15 cellular contexts compared by ENCODE assay signal in the genomic region with DNA sequence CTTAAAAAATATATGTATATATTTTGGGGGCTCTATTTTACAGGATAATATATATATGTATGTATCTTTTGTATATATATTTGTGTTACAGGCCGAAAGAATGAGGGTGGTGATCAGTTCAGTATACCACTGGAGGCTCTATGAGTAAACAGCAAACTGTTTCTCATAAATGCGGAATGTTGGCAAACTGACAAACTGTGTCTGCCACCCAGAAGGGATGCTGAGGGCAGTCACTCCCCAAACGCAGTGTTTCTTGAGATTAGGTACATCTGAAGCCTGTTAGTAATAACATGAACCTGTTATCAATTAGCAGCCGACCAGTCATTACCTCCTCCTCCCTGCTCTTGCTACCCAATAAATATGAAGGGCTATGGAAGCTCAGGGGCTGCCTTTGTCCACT. TPM values are rescaled to one million over a fixed set of nuclear protein-coding genes. Genes with fewer than 3 reads are reported as not detected.
A peak's percentile ranks its signal among the peaks of the same experiment; 100 is the strongest.
DNase-seq lines count a peak whose midpoint lies in the region; ATAC-seq, FAIRE-seq and TF ChIP-seq lines count a peak whose summit lies in the region.
"Had no signal": no experiment of that assay in that cellular context is flagged by ENCODE, and none has a peak within 500 bp of the region (broad histone marks: within the 10 kb centered on the region; RNA-seq: fewer than 3 reads in every experiment).

No MANE protein-coding gene starts in this region.

- H3K27ac ChIP-seq in kidney (ENCODE audit: low read depth in 2 of 2, low read length in 2 of 2) (no peak overlapping the region), HepG2 (ENCODE audit: extremely low read length, insufficient read depth, low read length) (no peak overlapping the region)
- H3K27ac ChIP-seq: tibial nerve had no signal

- H3K4me1 ChIP-seq in kidney (ENCODE audit: control insufficient read depth in 1 of 2, insufficient read depth in 1 of 2, low read depth in 1 of 2, low read length in 2 of 2) (no peaks in the 10 kb centered on the region), HepG2 (ENCODE audit: insufficient read depth, low read length) (peaks cover 14% of the 10 kb centered on the region)

- no peak overlapping the region for H3K27ac Mint-ChIP-seq in activated naive CD8-positive, alpha-beta T cell treated with anti-CD3 and anti-CD28 coated beads, Interleukin-2, amount 50 U/mL, for 24 hours
- H3K27ac Mint-ChIP-seq: activated naive CD8-positive, alpha-beta T cell treated with anti-CD3 and anti-CD28 coated beads for 36 hours; CD4-positive, CD25-positive, alpha-beta regulatory T cell; natural killer cell treated with Interleukin-12 subunit alpha and Interleukin-12 subunit beta and Interleukin-15 and Interleukin-18, amount 100 ng/mL, for 72 hours had no signal

- H3K9ac ChIP-seq in kidney (ENCODE audit: low read length in 2 of 2), result no peak overlapping the region
- no peak overlapping the region for H3K9ac ChIP-seq in HepG2 (ENCODE audit: insufficient read depth, low read depth, low read length)

- TF ChIP-seq RAD21 in HepG2 (CRISPR knock-in tag; IDR thresholded peaks at IDR 0.05), result no peak

- H3K36me3 ChIP-seq in BJ (ENCODE audit: control insufficient read depth, insufficient read depth, low read length) (no peaks in the 10 kb centered on the region), kidney (ENCODE audit: control insufficient read depth in 1 of 2, insufficient read depth in 2 of 2, low read length in 2 of 2) (no peaks in the 10 kb centered on the region), HepG2 (replicated peaks in 1 of 2; ENCODE audit: control insufficient read depth in 1 of 2, insufficient read depth in 2 of 2, low read length in 2 of 2) (no peaks in the 10 kb centered on the region)
- H3K36me3 ChIP-seq: tibial nerve had no signal

- TF ChIP-seq EP300 in HepG2 (IDR thresholded peaks at IDR 0.05; ENCODE audit: low read depth in 2 of 2, low read length in 2 of 2), result no peak
- no peak for TF ChIP-seq EP300 in HepG2 (CRISPR knock-in tag; IDR thresholded peaks at IDR 0.05; ENCODE audit: borderline replicate concordance)

- intact Hi-C loops in kidney (cut with DNase I), result no loop called here
- intact Hi-C loops in HepG2 (cut with micrococcal nuclease; ENCODE audit: unreplicated experiment), result no loop called here

- CTCF ChIA-PET in BJ (lab: Yijun Ruan, JAX) (interaction anchor here (1.2 to 4.9 kb wide), 2 partner anchors 9 to 41 kb away, joined by 3 to 49 read pairs; no protein-coding TSS in a partner anchor), HepG2 (lab: Yijun Ruan, JAX; ENCODE audit: low intra/inter-chr PET ratio, low total read pairs) (no interaction called here)

- in situ Hi-C loops in HepG2 (cut with HindIII; ENCODE audit: extremely low pct_ligation_motif_present, low pct_unique_long_range_greater_than_20kb), result no loop called here

- BruUV-seq in HepG2 (replicated peaks; lab: Mats Ljungman, UMichigan), result no TSS peak

- H3K27me3 Mint-ChIP-seq in activated naive CD8-positive, alpha-beta T cell treated with anti-CD3 and anti-CD28 coated beads, Interleukin-2, amount 50 U/mL, for 24 hours, result peaks cover 34% of the 10 kb centered on the region

- H3K36me3 Mint-ChIP-seq in activated naive CD8-positive, alpha-beta T cell treated with anti-CD3 and anti-CD28 coated beads, Interleukin-2, amount 50 U/mL, for 24 hours (ENCODE audit: low read depth), result no peaks in the 10 kb centered on the region
- H3K36me3 Mint-ChIP-seq: activated naive CD8-positive, alpha-beta T cell treated with anti-CD3 and anti-CD28 coated beads for 36 hours; CD4-positive, CD25-positive, alpha-beta regulatory T cell; natural killer cell treated with Interleukin-12 subunit alpha and Interleukin-12 subunit beta and Interleukin-15 and Interleukin-18, amount 100 ng/mL, for 72 hours had no signal

- no peaks in the 10 kb centered on the region for H3K79me2 ChIP-seq in HepG2 (ENCODE audit: insufficient read depth, low read length)

- no peaks in the 10 kb centered on the region for H4K20me1 ChIP-seq in HepG2 (ENCODE audit: insufficient read depth, low read length)

- no peak overlapping the region for H3K4me2 ChIP-seq in HepG2 (ENCODE audit: low read depth, low read length)

- H3K9me3 Mint-ChIP-seq in activated naive CD8-positive, alpha-beta T cell treated with anti-CD3 and anti-CD28 coated beads, Interleukin-2, amount 50 U/mL, for 24 hours, result no peaks in the 10 kb centered on the region
- H3K9me3 Mint-ChIP-seq: activated naive CD8-positive, alpha-beta T cell treated with anti-CD3 and anti-CD28 coated beads for 36 hours; natural killer cell treated with Interleukin-12 subunit alpha and Interleukin-12 subunit beta and Interleukin-15 and Interleukin-18, amount 100 ng/mL, for 72 hours had no signal

- no peak overlapping the region for H2AFZ ChIP-seq in HepG2 (ENCODE audit: low read length)

- POLR2A ChIA-PET in BJ (lab: Charles Lee) (no interaction called here), HepG2 (lab: Yijun Ruan, JAX) (no interaction called here)

- FAIRE-seq in kidney (lab: Jason Lieb, UNC), result no peak
- FAIRE-seq in HepG2 (lab: Jason Lieb, UNC), result no peak

- 25% methylated on average over 4 of the region's 4 CpGs for WGBS in HepG2 (ENCODE audit: low lambda C conversion rate)

- H3K4me3 Mint-ChIP-seq in activated naive CD8-positive, alpha-beta T cell treated with anti-CD3 and anti-CD28 coated beads, Interleukin-2, amount 50 U/mL, for 24 hours, result no peak overlapping the region
- H3K4me3 Mint-ChIP-seq: activated naive CD8-positive, alpha-beta T cell treated with anti-CD3 and anti-CD28 coated beads for 36 hours; CD4-positive, CD25-positive, alpha-beta regulatory T cell; natural killer cell treated with Interleukin-12 subunit alpha and Interleukin-12 subunit beta and Interleukin-15 and Interleukin-18, amount 100 ng/mL, for 72 hours had no signal

- ATAC-seq in activated naive CD8-positive, alpha-beta T cell treated with anti-CD3 and anti-CD28 coated beads, Interleukin-2, amount 50 U/mL, for 24 hours, result no peak
- ATAC-seq in HepG2, result no peak
- ATAC-seq: natural killer cell treated with Interleukin-12 subunit alpha and Interleukin-12 subunit beta and Interleukin-15 and Interleukin-18, amount 100 ng/mL, for 72 hours had no signal

- TF ChIP-seq CTCF in BJ (IDR thresholded peaks at IDR 0.05; ENCODE audit: insufficient read depth, low read depth, low read length) (no peak), kidney (IDR thresholded peaks at IDR 0.05; ENCODE audit: borderline replicate concordance, extremely low read depth, insufficient read depth) (no peak), HepG2 (CRISPR knock-in tag; IDR thresholded peaks at IDR 0.05) (no peak)

- H3K27me3 ChIP-seq in BJ (ENCODE audit: control insufficient read depth, insufficient read depth, low read length), result peaks cover 2% of the 10 kb centered on the region; the same call in 1 of the 2 replicates
- peaks cover 1 to 42% of the 10 kb centered on the region in 2 experiments; a peak in 2 of 5 replicates for H3K27me3 ChIP-seq in HepG2 (ENCODE audit: control insufficient read depth in 1 of 2, insufficient read depth in 2 of 2, low read length in 2 of 2)

- DNase-seq in BJ (ENCODE audit: low read depth) (peak; percentile 79), LHCN-M2 (ENCODE audit: low read depth) (peak; percentile 64), amniotic epithelial cell (ENCODE audit: low read depth) (peak; percentile 69), kidney (peak; percentile 0), NCI-H69 (lab: John Stamatoyannopoulos, UW) (no peak), HepG2 (ENCODE audit: low spot score) (no peak)
- no peak for DNase-seq in activated naive CD8-positive, alpha-beta T cell treated with anti-CD3 and anti-CD28 coated beads, Interleukin-2, amount 50 U/mL, for 24 hours
- DNase-seq in activated effector memory CD4-positive, alpha-beta T cell treated with anti-CD3 and anti-CD28 coated beads, Interleukin-2, amount 50 U/mL, for 16 hours, result no peak
- DNase-seq: activated naive CD8-positive, alpha-beta T cell treated with anti-CD3 and anti-CD28 coated beads for 36 hours; CD4-positive, CD25-positive, alpha-beta regulatory T cell; NCI-H2029; retina; stimulated activated CD4-positive, alpha-beta T cell treated with anti-CD3 and anti-CD28 coated beads, Interleukin-1b, Interleukin-23, amount 100 ng/mL, for 48 hours had no signal

- H3K9me3 ChIP-seq in kidney (ENCODE audit: control insufficient read depth in 1 of 2, low read length in 2 of 2), result no peaks in the 10 kb centered on the region
- no peaks in the 10 kb centered on the region for H3K9me3 ChIP-seq in HepG2 (ENCODE audit: low read length)
- H3K9me3 ChIP-seq: tibial nerve had no signal

- H3K4me3 ChIP-seq in BJ (ENCODE audit: low read depth, low read length), result no peak overlapping the region
- no peak overlapping the region for H3K4me3 ChIP-seq in kidney (ENCODE audit: low read length in 2 of 2)
- no peak overlapping the region for H3K4me3 ChIP-seq in HepG2 (replicated peaks in 1 of 3; ENCODE audit: insufficient read depth in 1 of 3, low read depth in 2 of 3, low read length in 3 of 3)
- H3K4me3 ChIP-seq: tibial nerve had no signal

- no peak for TF ChIP-seq POLR2A in HepG2 (IDR thresholded peaks at IDR 0.05; ENCODE audit: insufficient read depth in 1 of 2, low read depth in 2 of 2, low read length in 2 of 2)

- H3K4me1 Mint-ChIP-seq in activated naive CD8-positive, alpha-beta T cell treated with anti-CD3 and anti-CD28 coated beads, Interleukin-2, amount 50 U/mL, for 24 hours, result peaks cover 3% of the 10 kb centered on the region

RNA-seq across cellular contexts. Expression of gene TNFAIP2, which starts 20.8 kb away (rescaled TPM):
- 16.7 and 28.2 TPM in 2 replicates for polyA plus RNA-seq in BJ (2011; rRNA removed)
- polyA minus RNA-seq in BJ (2011; rRNA and poly(A)+ RNA removed), result 22.9 and 28.3 TPM in 2 replicates
- 9.4 and 21.0 TPM in 2 replicates for total RNA-seq in LHCN-M2 (2014; rRNA removed)
- polyA plus RNA-seq in LHCN-M2 (2012), result 5.3 TPM
- total RNA-seq in kidney, result 301 TPM
- polyA plus RNA-seq in kidney (ENCODE audit: insufficient read depth, low read depth, low replicate concordance), result 42.9 TPM
- total RNA-seq in HepG2 (2016; rRNA removed; fragmentation: Illumina TruSeq; extraction: Trizol), result 0.45 and 0.46 TPM in 2 replicates
- total RNA-seq in HepG2 (2016; cell fraction: cytosol; rRNA removed; fragmentation: Illumina TruSeq; extraction: Trizol; ENCODE audit: low read depth), result not detected in 2 replicates
- total RNA-seq in HepG2 (2016; cell fraction: insoluble cytoplasmic fraction; rRNA removed; fragmentation: Illumina TruSeq; extraction: Trizol), result 0.45 and 0.67 TPM in 2 replicates
- total RNA-seq in HepG2 (2016; cell fraction: membrane; rRNA removed; fragmentation: Illumina TruSeq; extraction: Trizol), result 0.31 and 0.40 TPM in 2 replicates
- 0.34 and 0.94 TPM in 2 replicates for total RNA-seq in HepG2 (2016; cell fraction: nucleus; rRNA removed; fragmentation: Illumina TruSeq; extraction: Trizol)
- polyA plus RNA-seq in HepG2 (2011; rRNA removed), result 0.91 and 1.5 TPM in 2 replicates
- polyA plus RNA-seq in HepG2 (2011; cell fraction: cytosol; rRNA removed), result 0.28 and 0.81 TPM in 2 replicates
- polyA plus RNA-seq in HepG2 (2011; cell fraction: nucleus; rRNA removed), result 7.5 and 18.0 TPM in 2 replicates
- 0.36 and 0.61 TPM in 2 replicates for polyA plus RNA-seq in HepG2 (2012)
- polyA plus RNA-seq in HepG2 (2016; cell fraction: cytosol; fragmentation: Illumina TruSeq; extraction: Trizol; ENCODE audit: low read depth), result not detected in 2 replicates
- 0.16 and 0.42 TPM in 2 replicates for polyA plus RNA-seq in HepG2 (2016; cell fraction: insoluble cytoplasmic fraction; fragmentation: Illumina TruSeq; extraction: Trizol; ENCODE audit: low read depth)
- polyA plus RNA-seq in HepG2 (2016; cell fraction: membrane; fragmentation: Illumina TruSeq; extraction: Trizol; ENCODE audit: low read depth), result 0.18 and 0.23 TPM in 2 replicates
- polyA plus RNA-seq in HepG2 (2016; cell fraction: nucleus; fragmentation: Illumina TruSeq; extraction: Trizol; ENCODE audit: insufficient read depth, low read depth), result 0.83 and 1.8 TPM in 2 replicates
- 2.4 and 123 TPM in 2 replicates for polyA minus RNA-seq in HepG2 (2011; rRNA and poly(A)+ RNA removed; ENCODE audit: low replicate concordance)
- polyA minus RNA-seq in HepG2 (2011; cell fraction: cytosol; rRNA and poly(A)+ RNA removed), result 0.79 and 1.2 TPM in 2 replicates
- 1.5 and 2.1 TPM in 2 replicates for polyA minus RNA-seq in HepG2 (2011; cell fraction: nucleus; rRNA and poly(A)+ RNA removed)
- polyA plus RNA-seq: CD4-positive, CD25-positive, alpha-beta regulatory T cell had no signal

RNA-seq across cellular contexts. Expression of gene EXOC3L4, which starts 49.6 kb away (rescaled TPM):
- polyA plus RNA-seq in BJ (2011; rRNA removed) (not detected in 2 replicates), kidney (ENCODE audit: insufficient read depth, low read depth, low replicate concordance) (15.6 TPM), HepG2 (2011; rRNA removed) (11.8 and 21.2 TPM in 2 replicates)
- polyA minus RNA-seq in BJ (2011; rRNA and poly(A)+ RNA removed), result not detected in 2 replicates
- total RNA-seq in LHCN-M2 (2014; rRNA removed) (0.40 and 1.3 TPM in 2 replicates), kidney (11.6 TPM), HepG2 (2016; rRNA removed; fragmentation: Illumina TruSeq; extraction: Trizol) (11.3 and 27.0 TPM in 2 replicates)
- 0.19 TPM for polyA plus RNA-seq in LHCN-M2 (2012)
- total RNA-seq in HepG2 (2016; cell fraction: cytosol; rRNA removed; fragmentation: Illumina TruSeq; extraction: Trizol; ENCODE audit: low read depth), result 6.3 and 6.7 TPM in 2 replicates
- 9.0 and 28.6 TPM in 2 replicates for total RNA-seq in HepG2 (2016; cell fraction: insoluble cytoplasmic fraction; rRNA removed; fragmentation: Illumina TruSeq; extraction: Trizol)
- total RNA-seq in HepG2 (2016; cell fraction: membrane; rRNA removed; fragmentation: Illumina TruSeq; extraction: Trizol), result 11.1 and 11.5 TPM in 2 replicates
- 32.0 and 33.7 TPM in 2 replicates for total RNA-seq in HepG2 (2016; cell fraction: nucleus; rRNA removed; fragmentation: Illumina TruSeq; extraction: Trizol)
- 10.4 and 15.5 TPM in 2 replicates for polyA plus RNA-seq in HepG2 (2011; cell fraction: cytosol; rRNA removed)
- 157 and 161 TPM in 2 replicates for polyA plus RNA-seq in HepG2 (2011; cell fraction: nucleus; rRNA removed)
- polyA plus RNA-seq in HepG2 (2012), result 12.5 and 20.1 TPM in 2 replicates
- polyA plus RNA-seq in HepG2 (2016; cell fraction: cytosol; fragmentation: Illumina TruSeq; extraction: Trizol; ENCODE audit: low read depth), result 4.1 and 4.2 TPM in 2 replicates
- polyA plus RNA-seq in HepG2 (2016; cell fraction: insoluble cytoplasmic fraction; fragmentation: Illumina TruSeq; extraction: Trizol; ENCODE audit: low read depth), result 7.6 and 10.6 TPM in 2 replicates
- polyA plus RNA-seq in HepG2 (2016; cell fraction: membrane; fragmentation: Illumina TruSeq; extraction: Trizol; ENCODE audit: low read depth), result 6.1 and 7.1 TPM in 2 replicates
- 105 and 107 TPM in 2 replicates for polyA plus RNA-seq in HepG2 (2016; cell fraction: nucleus; fragmentation: Illumina TruSeq; extraction: Trizol; ENCODE audit: insufficient read depth, low read depth)
- polyA minus RNA-seq in HepG2 (2011; rRNA and poly(A)+ RNA removed; ENCODE audit: low replicate concordance), result 0.28 and 10.1 TPM in 2 replicates
- 3.4 and 5.3 TPM in 2 replicates for polyA minus RNA-seq in HepG2 (2011; cell fraction: cytosol; rRNA and poly(A)+ RNA removed)
- 24.7 and 29.2 TPM in 2 replicates for polyA minus RNA-seq in HepG2 (2011; cell fraction: nucleus; rRNA and poly(A)+ RNA removed)
- total RNA-seq: activated naive CD8-positive, alpha-beta T cell treated with anti-CD3 and anti-CD28 coated beads for 36 hours; CD4-positive, CD25-positive, alpha-beta regulatory T cell; natural killer cell treated with Interleukin-12 subunit alpha and Interleukin-12 subunit beta and Interleukin-15 and Interleukin-18, amount 100 ng/mL, for 72 hours had no signal
- polyA plus RNA-seq: CD4-positive, CD25-positive, alpha-beta regulatory T cell had no signal

Comparison
In these comparisons a context has a peak if more than half of its experiments do, and no peak if none do; other contexts are left out.
1. DNase-seq: peak in BJ (single experiment), LHCN-M2 (single experiment), amniotic epithelial cell (single experiment) and kidney (single experiment); none in NCI-H69 (single experiment), activated naive CD8-positive, alpha-beta T cell treated with anti-CD3 and anti-CD28 coated beads, Interleukin-2, amount 50 U/mL, for 24 hours (single experiment), activated effector memory CD4-positive, alpha-beta T cell treated with anti-CD3 and anti-CD28 coated beads, Interleukin-2, amount 50 U/mL, for 16 hours (single experiment) and HepG2 (single experiment).
2. RNA of gene TNFAIP2, which starts 20.8 kb away (total RNA-seq): 301 TPM in kidney (single experiment); 9.4 to 21.0 TPM in LHCN-M2 and 0.31 to 0.94 TPM in HepG2; every median in the first group is over 10 times any median in the second.